1 cellular context compared by ENCODE assay signal in the genomic region with DNA sequence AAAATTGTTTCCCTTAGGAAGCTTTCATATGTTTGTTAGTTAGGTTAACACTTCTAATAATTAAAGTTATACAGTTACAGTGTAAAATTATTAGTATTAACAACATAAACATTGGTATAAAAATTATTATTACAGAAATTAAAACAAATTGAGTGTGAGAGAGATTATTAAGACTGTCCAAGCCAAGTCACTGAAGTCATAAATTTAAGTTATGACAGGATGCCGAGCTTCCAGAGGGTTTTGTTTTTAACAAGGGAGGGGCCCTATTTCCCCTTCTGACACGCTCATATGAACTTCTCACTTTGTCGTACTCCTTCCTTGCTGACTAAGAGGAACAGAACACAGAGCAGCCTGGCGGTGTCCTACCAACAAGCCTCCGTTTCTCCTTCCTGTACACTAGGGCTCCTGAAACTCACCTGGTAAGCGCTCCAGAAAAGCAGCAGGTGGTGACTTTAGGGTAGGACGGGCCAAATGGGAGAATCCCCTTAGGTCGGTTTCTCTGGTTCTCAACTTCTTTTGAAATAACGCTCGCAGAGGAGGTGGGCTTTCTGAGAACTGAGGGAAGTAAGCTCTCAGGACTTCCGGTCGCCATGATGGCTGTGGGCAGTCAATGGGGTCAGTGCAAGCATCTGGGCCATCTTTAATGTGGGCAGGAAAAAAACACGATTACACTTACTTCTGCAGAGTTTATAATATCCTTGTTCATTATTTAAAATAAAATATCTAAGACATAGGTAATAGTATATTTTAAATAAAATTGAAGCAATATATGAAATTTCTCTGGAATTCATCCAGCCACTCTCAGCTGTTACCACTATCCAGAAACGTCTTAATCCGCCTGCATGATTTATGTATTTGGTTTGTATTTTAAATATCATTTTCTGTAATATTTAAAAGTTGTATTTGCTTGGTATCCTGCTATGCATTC.
TF ChIP-seq lines count a peak whose summit lies in the region.

TSS of gene CARD8 (minus strand) at position 537 of the 928 bp plus-strand sequence. CDS start 14,892 bp downstream, outside the sequence.

TF ChIP-seq in HepG2, 621 proteins besides CTCF, POLR2A, EP300 and RAD21 (continued from another document and continues in another):
- TF ChIP-seq HNF4G (IDR thresholded peaks at IDR 0.05; ENCODE audit: borderline replicate concordance, low read depth, low read length), result no peak
- no peak for TF ChIP-seq HNF4G (CRISPR knock-in tag; IDR thresholded peaks at IDR 0.05; ENCODE audit: borderline replicate concordance, low read depth)
- TF ChIP-seq EHMT2 (IDR thresholded peaks at IDR 0.05; ENCODE audit: borderline replicate concordance, low read depth, low read length), result peak; percentile 66; the same call in 1 of the 2 replicates
- TF ChIP-seq RARA (CRISPR knock-in tag; IDR thresholded peaks at IDR 0.05), result peak; percentile 13; the same call in 1 of the 2 replicates
- TF ChIP-seq RBM22 (optimal IDR thresholded peaks at IDR 0.05; ENCODE audit: low read length), result no peak
- TF ChIP-seq FOXA3 (CRISPR knock-in tag; IDR thresholded peaks at IDR 0.05), result peak; percentile 23; the same call in 1 of the 2 replicates
- TF ChIP-seq, protein P1, sequence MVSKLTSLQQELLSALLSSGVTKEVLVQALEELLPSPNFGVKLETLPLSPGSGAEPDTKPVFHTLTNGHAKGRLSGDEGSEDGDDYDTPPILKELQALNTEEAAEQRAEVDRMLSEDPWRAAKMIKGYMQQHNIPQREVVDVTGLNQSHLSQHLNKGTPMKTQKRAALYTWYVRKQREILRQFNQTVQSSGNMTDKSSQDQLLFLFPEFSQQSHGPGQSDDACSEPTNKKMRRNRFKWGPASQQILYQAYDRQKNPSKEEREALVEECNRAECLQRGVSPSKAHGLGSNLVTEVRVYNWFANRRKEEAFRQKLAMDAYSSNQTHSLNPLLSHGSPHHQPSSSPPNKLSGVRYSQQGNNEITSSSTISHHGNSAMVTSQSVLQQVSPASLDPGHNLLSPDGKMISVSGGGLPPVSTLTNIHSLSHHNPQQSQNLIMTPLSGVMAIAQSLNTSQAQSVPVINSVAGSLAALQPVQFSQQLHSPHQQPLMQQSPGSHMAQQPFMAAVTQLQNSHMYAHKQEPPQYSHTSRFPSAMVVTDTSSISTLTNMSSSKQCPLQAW (CRISPR knock-in tag; IDR thresholded peaks at IDR 0.05), result 0 out of 2 replicates have a peak, but pooled peaks have one; percentile 22
- peak; percentile 43; the same call in 1 of the 2 replicates for TF ChIP-seq FOXO1 (CRISPR knock-in tag; IDR thresholded peaks at IDR 0.05)
- TF ChIP-seq TFAP4 (IDR thresholded peaks at IDR 0.05; ENCODE audit: borderline replicate concordance, low read depth), result 0 out of 2 replicates have a peak, but pooled peaks have one; percentile 24
- 0 out of 2 replicates have a peak, but pooled peaks have one; percentile 19 for TF ChIP-seq ZBTB25 (CRISPR knock-in tag; IDR thresholded peaks at IDR 0.05)
- TF ChIP-seq KLF16 (CRISPR knock-in tag; IDR thresholded peaks at IDR 0.05), result peak in 1 of 2 experiments; percentile 69; a peak in 2 of 4 replicates
- peak; percentile 53; the same call in 1 of the 2 replicates for TF ChIP-seq ZNF558 (CRISPR knock-in tag; IDR thresholded peaks at IDR 0.05; ENCODE audit: borderline replicate concordance)
- TF ChIP-seq, protein P2, sequence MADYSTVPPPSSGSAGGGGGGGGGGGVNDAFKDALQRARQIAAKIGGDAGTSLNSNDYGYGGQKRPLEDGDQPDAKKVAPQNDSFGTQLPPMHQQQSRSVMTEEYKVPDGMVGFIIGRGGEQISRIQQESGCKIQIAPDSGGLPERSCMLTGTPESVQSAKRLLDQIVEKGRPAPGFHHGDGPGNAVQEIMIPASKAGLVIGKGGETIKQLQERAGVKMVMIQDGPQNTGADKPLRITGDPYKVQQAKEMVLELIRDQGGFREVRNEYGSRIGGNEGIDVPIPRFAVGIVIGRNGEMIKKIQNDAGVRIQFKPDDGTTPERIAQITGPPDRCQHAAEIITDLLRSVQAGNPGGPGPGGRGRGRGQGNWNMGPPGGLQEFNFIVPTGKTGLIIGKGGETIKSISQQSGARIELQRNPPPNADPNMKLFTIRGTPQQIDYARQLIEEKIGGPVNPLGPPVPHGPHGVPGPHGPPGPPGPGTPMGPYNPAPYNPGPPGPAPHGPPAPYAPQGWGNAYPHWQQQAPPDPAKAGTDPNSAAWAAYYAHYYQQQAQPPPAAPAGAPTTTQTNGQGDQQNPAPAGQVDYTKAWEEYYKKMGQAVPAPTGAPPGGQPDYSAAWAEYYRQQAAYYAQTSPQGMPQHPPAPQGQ (CRISPR knock-in tag; IDR thresholded peaks at IDR 0.05; ENCODE audit: borderline replicate concordance), result no peak
- TF ChIP-seq, protein P3, sequence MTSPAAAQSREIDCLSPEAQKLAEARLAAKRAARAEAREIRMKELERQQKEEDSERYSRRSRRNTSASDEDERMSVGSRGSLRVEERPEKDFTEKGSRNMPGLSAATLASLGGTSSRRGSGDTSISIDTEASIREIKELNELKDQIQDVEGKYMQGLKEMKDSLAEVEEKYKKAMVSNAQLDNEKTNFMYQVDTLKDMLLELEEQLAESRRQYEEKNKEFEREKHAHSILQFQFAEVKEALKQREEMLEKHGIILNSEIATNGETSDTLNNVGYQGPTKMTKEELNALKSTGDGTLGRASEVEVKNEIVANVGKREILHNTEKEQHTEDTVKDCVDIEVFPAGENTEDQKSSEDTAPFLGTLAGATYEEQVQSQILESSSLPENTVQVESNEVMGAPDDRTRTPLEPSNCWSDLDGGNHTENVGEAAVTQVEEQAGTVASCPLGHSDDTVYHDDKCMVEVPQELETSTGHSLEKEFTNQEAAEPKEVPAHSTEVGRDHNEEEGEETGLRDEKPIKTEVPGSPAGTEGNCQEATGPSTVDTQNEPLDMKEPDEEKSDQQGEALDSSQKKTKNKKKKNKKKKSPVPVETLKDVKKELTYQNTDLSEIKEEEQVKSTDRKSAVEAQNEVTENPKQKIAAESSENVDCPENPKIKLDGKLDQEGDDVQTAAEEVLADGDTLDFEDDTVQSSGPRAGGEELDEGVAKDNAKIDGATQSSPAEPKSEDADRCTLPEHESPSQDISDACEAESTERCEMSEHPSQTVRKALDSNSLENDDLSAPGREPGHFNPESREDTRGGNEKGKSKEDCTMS (CRISPR knock-in tag; conservative IDR thresholded peaks at IDR 0.05), result 0 out of 2 replicates have a peak, but pooled peaks have one; percentile 59
- no peak; the same call in 1 of the 2 replicates for TF ChIP-seq MYC (CRISPR knock-in tag; IDR thresholded peaks at IDR 0.05; ENCODE audit: borderline replicate concordance)
- TF ChIP-seq ZFY (CRISPR knock-in tag; IDR thresholded peaks at IDR 0.05), result peak; percentile 21; the same call in 1 of the 2 replicates
- no peak for TF ChIP-seq ZBTB14 (CRISPR knock-in tag; IDR thresholded peaks at IDR 0.05)
- 0 out of 2 replicates have a peak, but pooled peaks have one; percentile 29 for TF ChIP-seq SMAD3 (CRISPR knock-in tag; IDR thresholded peaks at IDR 0.05)
- peak; percentile 79 for TF ChIP-seq BRD4 (CRISPR knock-in tag; IDR thresholded peaks at IDR 0.05)
- TF ChIP-seq, protein P4, sequence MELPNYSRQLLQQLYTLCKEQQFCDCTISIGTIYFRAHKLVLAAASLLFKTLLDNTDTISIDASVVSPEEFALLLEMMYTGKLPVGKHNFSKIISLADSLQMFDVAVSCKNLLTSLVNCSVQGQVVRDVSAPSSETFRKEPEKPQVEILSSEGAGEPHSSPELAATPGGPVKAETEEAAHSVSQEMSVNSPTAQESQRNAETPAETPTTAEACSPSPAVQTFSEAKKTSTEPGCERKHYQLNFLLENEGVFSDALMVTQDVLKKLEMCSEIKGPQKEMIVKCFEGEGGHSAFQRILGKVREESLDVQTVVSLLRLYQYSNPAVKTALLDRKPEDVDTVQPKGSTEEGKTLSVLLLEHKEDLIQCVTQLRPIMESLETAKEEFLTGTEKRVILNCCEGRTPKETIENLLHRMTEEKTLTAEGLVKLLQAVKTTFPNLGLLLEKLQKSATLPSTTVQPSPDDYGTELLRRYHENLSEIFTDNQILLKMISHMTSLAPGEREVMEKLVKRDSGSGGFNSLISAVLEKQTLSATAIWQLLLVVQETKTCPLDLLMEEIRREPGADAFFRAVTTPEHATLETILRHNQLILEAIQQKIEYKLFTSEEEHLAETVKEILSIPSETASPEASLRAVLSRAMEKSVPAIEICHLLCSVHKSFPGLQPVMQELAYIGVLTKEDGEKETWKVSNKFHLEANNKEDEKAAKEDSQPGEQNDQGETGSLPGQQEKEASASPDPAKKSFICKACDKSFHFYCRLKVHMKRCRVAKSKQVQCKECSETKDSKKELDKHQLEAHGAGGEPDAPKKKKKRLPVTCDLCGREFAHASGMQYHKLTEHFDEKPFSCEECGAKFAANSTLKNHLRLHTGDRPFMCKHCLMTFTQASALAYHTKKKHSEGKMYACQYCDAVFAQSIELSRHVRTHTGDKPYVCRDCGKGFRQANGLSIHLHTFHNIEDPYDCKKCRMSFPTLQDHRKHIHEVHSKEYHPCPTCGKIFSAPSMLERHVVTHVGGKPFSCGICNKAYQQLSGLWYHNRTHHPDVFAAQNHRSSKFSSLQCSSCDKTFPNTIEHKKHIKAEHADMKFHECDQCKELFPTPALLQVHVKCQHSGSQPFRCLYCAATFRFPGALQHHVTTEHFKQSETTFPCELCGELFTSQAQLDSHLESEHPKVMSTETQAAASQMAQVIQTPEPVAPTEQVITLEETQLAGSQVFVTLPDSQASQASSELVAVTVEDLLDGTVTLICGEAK (IDR thresholded peaks at IDR 0.05), result peak; percentile 75
- TF ChIP-seq, protein P4 (CRISPR knock-in tag; IDR thresholded peaks at IDR 0.05), result no peak
- peak; percentile 67 for TF ChIP-seq ETV5 (CRISPR knock-in tag; IDR thresholded peaks at IDR 0.05; ENCODE audit: borderline replicate concordance)
- TF ChIP-seq SOX13 (IDR thresholded peaks at IDR 0.05), result no peak
- TF ChIP-seq SOX13 (CRISPR knock-in tag; conservative IDR thresholded peaks at IDR 0.05 in 1 of 2, IDR thresholded peaks at IDR 0.05 in 1 of 2), result no peak
- TF ChIP-seq MNT (IDR thresholded peaks at IDR 0.05), result no peak
- TF ChIP-seq KMT2B (CRISPR knock-in tag; IDR thresholded peaks at IDR 0.05), result peak; percentile 87
- no peak for TF ChIP-seq HMGA1 (CRISPR knock-in tag; conservative IDR thresholded peaks at IDR 0.05)
- TF ChIP-seq YEATS2 (CRISPR knock-in tag; IDR thresholded peaks at IDR 0.05; ENCODE audit: borderline replicate concordance), result peak; percentile 57; the same call in 1 of the 2 replicates
- TF ChIP-seq TSC22D2 (CRISPR knock-in tag; IDR thresholded peaks at IDR 0.05; ENCODE audit: borderline replicate concordance), result 0 out of 2 replicates have a peak, but pooled peaks have one; percentile 54
- TF ChIP-seq ZNF317 (CRISPR knock-in tag; IDR thresholded peaks at IDR 0.05), result peak; percentile 48; the same call in 1 of the 2 replicates
